ENCODE assay signal across 1 cellular context in genomic region chr17:42181851-42182207, GRCh38.
A peak's percentile ranks its signal among the peaks of the same experiment; 100 is the strongest.
TF ChIP-seq lines count a peak whose summit lies in the region.

No MANE protein-coding gene starts in this region.

TF ChIP-seq in HepG2, 621 proteins besides CTCF, POLR2A, EP300 and RAD21:
- 0 out of 2 replicates have a peak, but pooled peaks have one; percentile 1 for TF ChIP-seq ZNF629 (CRISPR knock-in tag; conservative IDR thresholded peaks at IDR 0.05)
- TF ChIP-seq ZNF589 (CRISPR knock-in tag; conservative IDR thresholded peaks at IDR 0.05), result no peak
- no peak for TF ChIP-seq ATF1 (CRISPR knock-in tag; IDR thresholded peaks at IDR 0.05)
- no peak for TF ChIP-seq ATF5 (CRISPR knock-in tag; IDR thresholded peaks at IDR 0.05; ENCODE audit: low read depth)
- TF ChIP-seq ZNF772 (CRISPR knock-in tag; IDR thresholded peaks at IDR 0.05), result 0 out of 2 replicates have a peak, but pooled peaks have one; percentile 5
- TF ChIP-seq, protein P1, sequence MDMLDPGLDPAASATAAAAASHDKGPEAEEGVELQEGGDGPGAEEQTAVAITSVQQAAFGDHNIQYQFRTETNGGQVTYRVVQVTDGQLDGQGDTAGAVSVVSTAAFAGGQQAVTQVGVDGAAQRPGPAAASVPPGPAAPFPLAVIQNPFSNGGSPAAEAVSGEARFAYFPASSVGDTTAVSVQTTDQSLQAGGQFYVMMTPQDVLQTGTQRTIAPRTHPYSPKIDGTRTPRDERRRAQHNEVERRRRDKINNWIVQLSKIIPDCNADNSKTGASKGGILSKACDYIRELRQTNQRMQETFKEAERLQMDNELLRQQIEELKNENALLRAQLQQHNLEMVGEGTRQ (IDR thresholded peaks at IDR 0.05; ENCODE audit: low read depth, low read length), result no peak
- TF ChIP-seq, protein P1 (CRISPR knock-in tag; IDR thresholded peaks at IDR 0.05; ENCODE audit: borderline replicate concordance), result peak; percentile 18; the same call in 1 of the 2 replicates
- TF ChIP-seq IKZF4 (CRISPR knock-in tag; IDR thresholded peaks at IDR 0.05; ENCODE audit: borderline replicate concordance, low read depth, not compliant biosample characterization), result no peak
- TF ChIP-seq HOXA7 (CRISPR knock-in tag; IDR thresholded peaks at IDR 0.05), result no peak
- TF ChIP-seq MAFK (conservative IDR thresholded peaks at IDR 0.05 in 1 of 2, IDR thresholded peaks at IDR 0.05 in 1 of 2; ENCODE audit: low read length in 2 of 2), result no peak
- TF ChIP-seq NCOA5 (CRISPR knock-in tag; IDR thresholded peaks at IDR 0.05), result no peak
- TF ChIP-seq, protein P2, sequence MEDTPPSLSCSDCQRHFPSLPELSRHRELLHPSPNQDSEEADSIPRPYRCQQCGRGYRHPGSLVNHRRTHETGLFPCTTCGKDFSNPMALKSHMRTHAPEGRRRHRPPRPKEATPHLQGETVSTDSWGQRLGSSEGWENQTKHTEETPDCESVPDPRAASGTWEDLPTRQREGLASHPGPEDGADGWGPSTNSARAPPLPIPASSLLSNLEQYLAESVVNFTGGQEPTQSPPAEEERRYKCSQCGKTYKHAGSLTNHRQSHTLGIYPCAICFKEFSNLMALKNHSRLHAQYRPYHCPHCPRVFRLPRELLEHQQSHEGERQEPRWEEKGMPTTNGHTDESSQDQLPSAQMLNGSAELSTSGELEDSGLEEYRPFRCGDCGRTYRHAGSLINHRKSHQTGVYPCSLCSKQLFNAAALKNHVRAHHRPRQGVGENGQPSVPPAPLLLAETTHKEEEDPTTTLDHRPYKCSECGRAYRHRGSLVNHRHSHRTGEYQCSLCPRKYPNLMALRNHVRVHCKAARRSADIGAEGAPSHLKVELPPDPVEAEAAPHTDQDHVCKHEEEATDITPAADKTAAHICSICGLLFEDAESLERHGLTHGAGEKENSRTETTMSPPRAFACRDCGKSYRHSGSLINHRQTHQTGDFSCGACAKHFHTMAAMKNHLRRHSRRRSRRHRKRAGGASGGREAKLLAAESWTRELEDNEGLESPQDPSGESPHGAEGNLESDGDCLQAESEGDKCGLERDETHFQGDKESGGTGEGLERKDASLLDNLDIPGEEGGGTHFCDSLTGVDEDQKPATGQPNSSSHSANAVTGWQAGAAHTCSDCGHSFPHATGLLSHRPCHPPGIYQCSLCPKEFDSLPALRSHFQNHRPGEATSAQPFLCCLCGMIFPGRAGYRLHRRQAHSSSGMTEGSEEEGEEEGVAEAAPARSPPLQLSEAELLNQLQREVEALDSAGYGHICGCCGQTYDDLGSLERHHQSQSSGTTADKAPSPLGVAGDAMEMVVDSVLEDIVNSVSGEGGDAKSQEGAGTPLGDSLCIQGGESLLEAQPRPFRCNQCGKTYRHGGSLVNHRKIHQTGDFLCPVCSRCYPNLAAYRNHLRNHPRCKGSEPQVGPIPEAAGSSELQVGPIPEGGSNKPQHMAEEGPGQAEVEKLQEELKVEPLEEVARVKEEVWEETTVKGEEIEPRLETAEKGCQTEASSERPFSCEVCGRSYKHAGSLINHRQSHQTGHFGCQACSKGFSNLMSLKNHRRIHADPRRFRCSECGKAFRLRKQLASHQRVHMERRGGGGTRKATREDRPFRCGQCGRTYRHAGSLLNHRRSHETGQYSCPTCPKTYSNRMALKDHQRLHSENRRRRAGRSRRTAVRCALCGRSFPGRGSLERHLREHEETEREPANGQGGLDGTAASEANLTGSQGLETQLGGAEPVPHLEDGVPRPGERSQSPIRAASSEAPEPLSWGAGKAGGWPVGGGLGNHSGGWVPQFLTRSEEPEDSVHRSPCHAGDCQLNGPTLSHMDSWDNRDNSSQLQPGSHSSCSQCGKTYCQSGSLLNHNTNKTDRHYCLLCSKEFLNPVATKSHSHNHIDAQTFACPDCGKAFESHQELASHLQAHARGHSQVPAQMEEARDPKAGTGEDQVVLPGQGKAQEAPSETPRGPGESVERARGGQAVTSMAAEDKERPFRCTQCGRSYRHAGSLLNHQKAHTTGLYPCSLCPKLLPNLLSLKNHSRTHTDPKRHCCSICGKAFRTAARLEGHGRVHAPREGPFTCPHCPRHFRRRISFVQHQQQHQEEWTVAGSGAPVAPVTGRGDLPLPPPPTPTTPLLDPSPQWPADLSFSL (CRISPR knock-in tag; IDR thresholded peaks at IDR 0.05), result no peak
- no peak for TF ChIP-seq SMAD1 (CRISPR knock-in tag; IDR thresholded peaks at IDR 0.05; ENCODE audit: borderline replicate concordance, low read depth)
- TF ChIP-seq AGO2 (optimal IDR thresholded peaks at IDR 0.05; ENCODE audit: low read depth, low read length), result no peak
